8 cellular contexts compared by ENCODE assay signal in genomic region chr14:77377502-77377844, GRCh38. TPM values are rescaled to one million over a fixed set of nuclear protein-coding genes. Genes with fewer than 3 reads are reported as not detected.
DNase-seq lines count a peak whose midpoint lies in the region; ATAC-seq and TF ChIP-seq lines count a peak whose summit lies in the region.

No MANE protein-coding gene starts in this region.

- no peaks in the 10 kb centered on the region for H3K27me3 ChIP-seq in SJCRH30
- H3K27me3 ChIP-seq in left ventricle myocardium inferior (ENCODE audit: low read depth): no peaks in the 10 kb centered on the region

- intact Hi-C loops in left ventricle myocardium inferior (cut with micrococcal nuclease): no loop called here

- H3K4me1 ChIP-seq in SJCRH30: no peaks in the 10 kb centered on the region
- H3K4me1 ChIP-seq in left ventricle myocardium inferior: peaks cover 25% of the 10 kb centered on the region

- H3K4me3 ChIP-seq in SJCRH30: peak overlapping the region; percentile 83
- peak overlapping the region; percentile 91 for H3K4me3 ChIP-seq in left ventricle myocardium inferior
- H3K4me3 ChIP-seq in skin epidermis: peak overlapping the region; percentile 67 to 91 (median 79)

- ATAC-seq in GM19023 (IDR thresholded peaks at IDR 0.05; ENCODE audit: unreplicated experiment) (peak; percentile 4), GM21576 (IDR thresholded peaks at IDR 0.05; ENCODE audit: unreplicated experiment) (no peak), GM18520 (IDR thresholded peaks at IDR 0.05; ENCODE audit: unreplicated experiment) (no peak)

- no peaks in the 10 kb centered on the region for H3K36me3 ChIP-seq in SJCRH30
- H3K36me3 ChIP-seq in left ventricle myocardium inferior: no peaks in the 10 kb centered on the region

- H3K27ac ChIP-seq in SJCRH30 (no peak overlapping the region), left ventricle myocardium inferior (replicated peaks) (peak overlapping the region; percentile 89), skin epidermis (peak overlapping the region in 12 of 21 experiments; percentile 78 to 94 (median 90))

- DNase-seq in SJCRH30 (no peak), left ventricle myocardium inferior (no peak), COLO829 (ENCODE audit: low spot score) (no peak), HuH-7 (ENCODE audit: low spot score) (no peak)

- no peak for TF ChIP-seq CTCF in left ventricle myocardium inferior (IDR thresholded peaks at IDR 0.05; ENCODE audit: borderline replicate concordance)

- H3K9me3 ChIP-seq in SJCRH30 (replicated peaks) (no peaks in the 10 kb centered on the region), left ventricle myocardium inferior (replicated peaks) (no peaks in the 10 kb centered on the region)

RNA-seq across cellular contexts. Expression of gene SAMD15, which starts 0.3 kb away (rescaled TPM):
- 1.0 and 2.3 TPM in 2 replicates for total RNA-seq in SJCRH30 (2014; rRNA removed; shearing (Covaris generic))
- total RNA-seq in left ventricle myocardium inferior: 0.08 TPM

RNA-seq across cellular contexts. Expression of gene TMED8, which starts 0.6 kb away (rescaled TPM):
- total RNA-seq in SJCRH30 (2014; rRNA removed; shearing (Covaris generic)): 12.8 and 13.6 TPM in 2 replicates
- total RNA-seq in left ventricle myocardium inferior: 5.4 TPM

RNA-seq across cellular contexts. Expression of gene NOXRED1, which starts 45.9 kb away (rescaled TPM):
- total RNA-seq in SJCRH30 (2014; rRNA removed; shearing (Covaris generic)): 0.06 TPM in 1 of 2 replicates, not detected in the other
- 0.14 TPM for total RNA-seq in left ventricle myocardium inferior

RNA-seq across cellular contexts. Expression of gene GSTZ1, which starts 56.6 kb away (rescaled TPM):
- total RNA-seq in SJCRH30 (2014; rRNA removed; shearing (Covaris generic)): 10.3 and 14.3 TPM in 2 replicates
- total RNA-seq in left ventricle myocardium inferior: 14.7 TPM

RNA-seq across cellular contexts. Expression of gene POMT2, which starts 56.8 kb away (rescaled TPM):
- total RNA-seq in SJCRH30 (2014; rRNA removed; shearing (Covaris generic)): 27.0 and 30.2 TPM in 2 replicates
- total RNA-seq in left ventricle myocardium inferior: 13.4 TPM
